ENCODE assay signal across 17 cellular contexts in genomic region chr3:29412117-29412516, GRCh38.
DNase-seq lines count a peak whose midpoint lies in the region; ATAC-seq and TF ChIP-seq lines count a peak whose summit lies in the region.
"Had no signal": no experiment of that assay in that cellular context is flagged by ENCODE, and none has a peak within 500 bp of the region (broad histone marks: within the 10 kb centered on the region; RNA-seq: fewer than 3 reads in every experiment).

No MANE protein-coding gene starts in this region.

- H3K4me2 ChIP-seq in DND-41 (ENCODE audit: insufficient read depth, low read length): no peak overlapping the region
- H3K4me2 ChIP-seq: SK-N-SH had no signal

- H3K36me3 Mint-ChIP-seq in activated naive CD8-positive, alpha-beta T cell treated with anti-CD3 and anti-CD28 coated beads, Interleukin-2, amount 50 U/mL, for 24 hours (ENCODE audit: low read depth): no peaks in the 10 kb centered on the region
- H3K36me3 Mint-ChIP-seq: activated naive CD4-positive, alpha-beta T cell treated with anti-CD3 and anti-CD28 coated beads, Interleukin-2, amount 10 ng/mL, durations not matched to agents 7 days and 5 days; CD8-positive, alpha-beta T cell had no signal

- no peaks in the 10 kb centered on the region for H4K20me1 ChIP-seq in DND-41 (ENCODE audit: insufficient read depth, low read length)

- no peaks in the 10 kb centered on the region for H3K79me2 ChIP-seq in DND-41 (ENCODE audit: insufficient read depth, low read length)

- no peaks in the 10 kb centered on the region for H3K9me3 Mint-ChIP-seq in activated naive CD8-positive, alpha-beta T cell treated with anti-CD3 and anti-CD28 coated beads, Interleukin-2, amount 50 U/mL, for 24 hours
- H3K9me3 Mint-ChIP-seq: CD8-positive, alpha-beta T cell had no signal

- no peaks in the 10 kb centered on the region for H3K27me3 ChIP-seq in DND-41 (ENCODE audit: insufficient read depth, low read length, poor library complexity)
- H3K27me3 ChIP-seq: body of pancreas, suprapubic skin had no signal

- no peaks in the 10 kb centered on the region for H3K9me3 ChIP-seq in DND-41 (ENCODE audit: insufficient read depth, low read length, severe bottlenecking)
- H3K9me3 ChIP-seq: body of pancreas, SK-N-SH, suprapubic skin had no signal

- H3K36me3 ChIP-seq in DND-41 (ENCODE audit: insufficient read depth, low read length): no peaks in the 10 kb centered on the region
- H3K36me3 ChIP-seq: suprapubic skin had no signal

- H3K27me3 Mint-ChIP-seq in activated naive CD8-positive, alpha-beta T cell treated with anti-CD3 and anti-CD28 coated beads, Interleukin-2, amount 50 U/mL, for 24 hours: no peaks in the 10 kb centered on the region
- H3K27me3 Mint-ChIP-seq: activated naive CD4-positive, alpha-beta T cell treated with anti-CD3 and anti-CD28 coated beads, Interleukin-2, amount 10 ng/mL, durations not matched to agents 7 days and 5 days had no signal

- H3K9ac ChIP-seq in DND-41 (ENCODE audit: low read depth, low read length): no peak overlapping the region
- H3K9ac ChIP-seq: SK-N-SH had no signal

- H3K4me1 ChIP-seq in DND-41 (ENCODE audit: insufficient read depth, low read length): peaks cover 33% of the 10 kb centered on the region

- no peak overlapping the region for H3K4me3 Mint-ChIP-seq in activated naive CD8-positive, alpha-beta T cell treated with anti-CD3 and anti-CD28 coated beads, Interleukin-2, amount 50 U/mL, for 24 hours
- H3K4me3 Mint-ChIP-seq: activated naive CD4-positive, alpha-beta T cell treated with anti-CD3 and anti-CD28 coated beads, Interleukin-2, amount 10 ng/mL, durations not matched to agents 7 days and 5 days; CD8-positive, alpha-beta T cell had no signal

- no peak overlapping the region for H2AFZ ChIP-seq in DND-41 (ENCODE audit: low read depth, low read length)

- peak; percentile 29 for DNase-seq in DND-41
- DNase-seq in NOMO-1 treated with dmso at 0.1 percent for 144 hours (lab: John Stamatoyannopoulos, UW; ENCODE audit: unreplicated experiment): peak; percentile 45
- DNase-seq in Ammon's horn (ENCODE audit: low spot score): no peak
- no peak for DNase-seq in activated naive CD8-positive, alpha-beta T cell treated with anti-CD3 and anti-CD28 coated beads, Interleukin-2, amount 50 U/mL, for 24 hours
- DNase-seq in Right ventricle myocardium superior: no peak
- DNase-seq: activated CD4-positive, alpha-beta T cell treated with anti-CD3 and anti-CD28 coated beads, Interleukin-2, amount 50 U/mL, for 4 hours; activated naive CD4-positive, alpha-beta T cell treated with anti-CD3 and anti-CD28 coated beads, Interleukin-2, amount 10 ng/mL, durations not matched to agents 7 days and 5 days; body of pancreas; CD8-positive, alpha-beta T cell; NCI-H1092 treated with DMSO at 0.1 percent for 48 hours; NCI-H345; SK-N-SH; stimulated activated CD4-positive, alpha-beta T cell treated with anti-CD3 and anti-CD28 coated beads, Interleukin-4, amount 100 ng/mL, for 1 hour had no signal

- no peaks in the 10 kb centered on the region for H3K4me1 Mint-ChIP-seq in activated naive CD8-positive, alpha-beta T cell treated with anti-CD3 and anti-CD28 coated beads, Interleukin-2, amount 50 U/mL, for 24 hours
- H3K4me1 Mint-ChIP-seq: activated naive CD4-positive, alpha-beta T cell treated with anti-CD3 and anti-CD28 coated beads, Interleukin-2, amount 10 ng/mL, durations not matched to agents 7 days and 5 days had no signal

- ATAC-seq in DND-41 (ENCODE audit: insufficient read depth, low read depth) (peak; percentile 87), GM18868 (IDR thresholded peaks at IDR 0.05; ENCODE audit: unreplicated experiment) (peak; percentile 82), HG02885 (IDR thresholded peaks at IDR 0.05; ENCODE audit: poor library complexity, unreplicated experiment) (peak; percentile 65), Right ventricle myocardium superior (ENCODE audit: poor library complexity) (no peak), HG02571 (IDR thresholded peaks at IDR 0.05; ENCODE audit: unreplicated experiment) (no peak)
- no peak for ATAC-seq in activated naive CD8-positive, alpha-beta T cell treated with anti-CD3 and anti-CD28 coated beads, Interleukin-2, amount 50 U/mL, for 24 hours
- ATAC-seq: body of pancreas; CD8-positive, alpha-beta T cell had no signal

- TF ChIP-seq CTCF in DND-41 (IDR thresholded peaks at IDR 0.05; ENCODE audit: borderline replicate concordance, extremely low read depth, low read length, poor library complexity, severe bottlenecking): no peak

- no peak overlapping the region for H3K27ac Mint-ChIP-seq in activated naive CD8-positive, alpha-beta T cell treated with anti-CD3 and anti-CD28 coated beads, Interleukin-2, amount 50 U/mL, for 24 hours
- H3K27ac Mint-ChIP-seq: activated naive CD4-positive, alpha-beta T cell treated with anti-CD3 and anti-CD28 coated beads, Interleukin-2, amount 10 ng/mL, durations not matched to agents 7 days and 5 days; CD8-positive, alpha-beta T cell had no signal

- intact Hi-C loops in Right ventricle myocardium superior (cut with DNase I): no loop called here

- H3K4me3 ChIP-seq in DND-41 (ENCODE audit: low read depth in 1 of 2, low read length in 2 of 2): no peak overlapping the region
- H3K4me3 ChIP-seq: body of pancreas, suprapubic skin had no signal

- H3K27ac ChIP-seq in DND-41 (ENCODE audit: low read length): no peak overlapping the region
- H3K27ac ChIP-seq: body of pancreas, suprapubic skin had no signal

Comparison
In these comparisons a context has a peak if more than half of its experiments do, and no peak if none do; other contexts are left out.
1. ATAC-seq: peak in DND-41 (single experiment), GM18868 (single experiment) and HG02885 (single experiment); none in activated naive CD8-positive, alpha-beta T cell treated with anti-CD3 and anti-CD28 coated beads, Interleukin-2, amount 50 U/mL, for 24 hours (single experiment), Right ventricle myocardium superior (single experiment) and HG02571 (single experiment).
2. DNase-seq: peak in DND-41 (single experiment) and NOMO-1 treated with dmso at 0.1 percent for 144 hours (single experiment); none in Ammon's horn (single experiment), activated naive CD8-positive, alpha-beta T cell treated with anti-CD3 and anti-CD28 coated beads, Interleukin-2, amount 50 U/mL, for 24 hours (single experiment) and Right ventricle myocardium superior (single experiment).